9 cellular contexts compared by ENCODE assay signal in genomic region chr1:155079487-155080249, GRCh38. TPM values are rescaled to one million over a fixed set of nuclear protein-coding genes. Genes with fewer than 3 reads are reported as not detected.
A peak's percentile ranks its signal among the peaks of the same experiment; 100 is the strongest.
DNase-seq lines count a peak whose midpoint lies in the region; ATAC-seq and TF ChIP-seq lines count a peak whose summit lies in the region.
"Had no signal": no experiment of that assay in that cellular context is flagged by ENCODE, and none has a peak within 500 bp of the region (broad histone marks: within the 10 kb centered on the region; RNA-seq: fewer than 3 reads in every experiment).

No MANE protein-coding gene starts in this region.

- no peaks in the 10 kb centered on the region for H3K9me3 ChIP-seq in effector memory CD4-positive, alpha-beta T cell (ENCODE audit: control insufficient read depth, low read length)
- H3K9me3 ChIP-seq in prostate gland: no peaks in the 10 kb centered on the region

- TF ChIP-seq POLR2A in prostate gland (IDR thresholded peaks at IDR 0.05): no peak

- peak overlapping the region; percentile 50 for H3K4me3 ChIP-seq in effector memory CD4-positive, alpha-beta T cell (ENCODE audit: insufficient read depth, low read depth, low read length, poor library complexity, severe bottlenecking)
- H3K4me3 ChIP-seq in prostate gland: peak overlapping the region; percentile 30 to 44

- peaks cover 42% of the 10 kb centered on the region for H3K27me3 ChIP-seq in effector memory CD4-positive, alpha-beta T cell (replicated peaks; ENCODE audit: control insufficient read depth, insufficient read depth, low read length, poor library complexity, severe bottlenecking)
- no peaks in the 10 kb centered on the region for H3K27me3 ChIP-seq in prostate gland (replicated peaks; ENCODE audit: insufficient read depth)

- intact Hi-C loops in prostate gland (cut with DNase I): no loop called here

- 0% methylated on average over 34 of the region's 58 CpGs for WGBS in prostate gland

- H3K4me1 ChIP-seq in effector memory CD4-positive, alpha-beta T cell (ENCODE audit: control insufficient read depth, insufficient read depth, low read length, poor library complexity, severe bottlenecking): peaks cover 55% of the 10 kb centered on the region
- peaks cover 48% of the 10 kb centered on the region for H3K4me1 ChIP-seq in prostate gland (replicated peaks)

- no peaks in the 10 kb centered on the region for H3K36me3 ChIP-seq in effector memory CD4-positive, alpha-beta T cell (ENCODE audit: control insufficient read depth, insufficient read depth, low read length)
- no peaks in the 10 kb centered on the region for H3K36me3 ChIP-seq in prostate gland

- no peak for TF ChIP-seq CTCF in prostate gland (IDR thresholded peaks at IDR 0.05)

- H3K27ac ChIP-seq in effector memory CD4-positive, alpha-beta T cell (ENCODE audit: insufficient read depth, low read length, poor library complexity, severe bottlenecking): no peak overlapping the region
- peak overlapping the region in 1 of 2 donors; percentile 11 for H3K27ac ChIP-seq in prostate gland

- DNase-seq in NCI-H1105 treated with DMSO at 0.1 percent for 48 hours (lab: John Stamatoyannopoulos, UW): peak; percentile 31
- no peak for DNase-seq in NCI-H1105 (lab: John Stamatoyannopoulos, UW)
- peak; percentile 54 for DNase-seq in NCI-H748 (lab: John Stamatoyannopoulos, UW; ENCODE audit: unreplicated experiment)
- DNase-seq in effector memory CD4-positive, alpha-beta T cell: no peak
- DNase-seq in prostate gland (ENCODE audit: low spot score): no peak
- DNase-seq in COLO829 (ENCODE audit: low spot score): no peak
- DNase-seq in SW480 (ENCODE audit: low spot score): no peak

- ATAC-seq in GM19324 (IDR thresholded peaks at IDR 0.05; ENCODE audit: low FRiP score, unreplicated experiment): no peak

RNA-seq across cellular contexts. Expression of gene EFNA3, which starts 1.0 kb away (rescaled TPM):
- total RNA-seq in prostate gland: 1 to 10 TPM; 5.9 to 8.4 TPM

RNA-seq across cellular contexts. Expression of gene EFNA4, which starts 16.1 kb away (rescaled TPM):
- 10 to 100 TPM; 10.3 to 23.4 TPM for total RNA-seq in prostate gland

RNA-seq across cellular contexts. Expression of gene ADAM15, which starts 28.6 kb away (rescaled TPM):
- total RNA-seq in prostate gland: 100 to 1,000 TPM in 1 of 2 donors, 10 to 100 TPM in 1; 72.5 to 138 TPM

RNA-seq across cellular contexts. Expression of gene DCST1, which starts 46.0 kb away (rescaled TPM):
- under 1 TPM in 1 of 2 donors, not detected in 1; 0.51 TPM for total RNA-seq in prostate gland
- total RNA-seq: NCI-H460 had no signal

RNA-seq across cellular contexts. Expression of gene DCST2, which starts 46.1 kb away (rescaled TPM):
- 1 to 10 TPM; 2.3 to 5.3 TPM for total RNA-seq in prostate gland

Comparison
In these comparisons a context has a peak if more than half of its experiments do, and no peak if none do; other contexts are left out.
1. DNase-seq: peak in NCI-H1105 treated with DMSO at 0.1 percent for 48 hours (single experiment) and NCI-H748 (single experiment); none in NCI-H1105 (single experiment), effector memory CD4-positive, alpha-beta T cell (0 of 3), prostate gland (single experiment), COLO829 (single experiment) and SW480 (single experiment).